ENCODE assay signal across 23 cellular contexts in genomic region chr3:123371859-123372767, GRCh38.
DNase-seq lines count a peak whose midpoint lies in the region; FAIRE-seq and TF ChIP-seq lines count a peak whose summit lies in the region.
"Had no signal": no experiment of that assay in that cellular context is flagged by ENCODE, and none has a peak within 500 bp of the region (broad histone marks: within the 10 kb centered on the region; RNA-seq: fewer than 3 reads in every experiment).

No MANE protein-coding gene starts in this region.

- H3K9me3 ChIP-seq in kidney (ENCODE audit: control insufficient read depth in 1 of 2, low read length in 2 of 2) (no peaks in the 10 kb centered on the region), stomach smooth muscle (ENCODE audit: control insufficient read depth in 2 of 2, low read length in 2 of 2) (no peaks in the 10 kb centered on the region)
- H3K9me3 ChIP-seq: BE2C, Caco-2, psoas muscle had no signal

- no peak for TF ChIP-seq CTCF in kidney (IDR thresholded peaks at IDR 0.05; ENCODE audit: borderline replicate concordance, extremely low read depth, insufficient read depth)

- H3K27me3 ChIP-seq in stomach smooth muscle (ENCODE audit: control insufficient read depth in 1 of 2, insufficient read depth in 2 of 2, low read length in 2 of 2) = no peaks in the 10 kb centered on the region
- H3K27me3 ChIP-seq: BE2C had no signal

- H3K36me3 ChIP-seq in kidney (ENCODE audit: control insufficient read depth in 1 of 2, insufficient read depth in 2 of 2, low read length in 2 of 2) (no peaks in the 10 kb centered on the region), stomach smooth muscle (ENCODE audit: control insufficient read depth in 2 of 2, insufficient read depth in 2 of 2, low read length in 2 of 2) (no peaks in the 10 kb centered on the region)
- H3K36me3 ChIP-seq: BE2C had no signal

- H3K4me1 ChIP-seq in kidney (ENCODE audit: control insufficient read depth in 1 of 2, insufficient read depth in 1 of 2, low read depth in 1 of 2, low read length in 2 of 2) = peaks cover 0 to 19% of the 10 kb centered on the region in 2 donors
- peaks cover 88% of the 10 kb centered on the region for H3K4me1 ChIP-seq in stomach smooth muscle (ENCODE audit: control insufficient read depth, insufficient read depth, low read length)
- H3K4me1 ChIP-seq: BE2C, Caco-2, psoas muscle had no signal

- H3K4me3 ChIP-seq in kidney (ENCODE audit: low read length in 2 of 2) (no peak overlapping the region), stomach smooth muscle (ENCODE audit: low read length in 2 of 2) (peak overlapping the region in 1 of 2 donors; percentile 29)
- H3K4me3 ChIP-seq: psoas muscle had no signal

- intact Hi-C loops in kidney (cut with DNase I) = no loop called here

- H3K9ac ChIP-seq in kidney (ENCODE audit: low read length in 2 of 2) (no peak overlapping the region), stomach smooth muscle (ENCODE audit: low read length in 2 of 2) (peak overlapping the region; percentile 2 to 47)

- no peak for FAIRE-seq in kidney (lab: Jason Lieb, UNC)
- FAIRE-seq: H54, HTR-8/SVneo, RCC 7860 had no signal

- H3K27ac ChIP-seq in kidney (ENCODE audit: low read depth in 2 of 2, low read length in 2 of 2) (no peak overlapping the region), stomach smooth muscle (ENCODE audit: low read length) (peak overlapping the region; percentile 87)
- H3K27ac ChIP-seq: psoas muscle had no signal

- DNase-seq in NCI-H1092 treated with DMSO at 0.1 percent for 48 hours (lab: John Stamatoyannopoulos, UW) = peak; percentile 6
- DNase-seq in NCI-H1092 (lab: John Stamatoyannopoulos, UW) = no peak
- DNase-seq in NCI-H69 (lab: John Stamatoyannopoulos, UW) = peak; percentile 33
- peak; percentile 29 for DNase-seq in kidney
- no peak for DNase-seq in cerebellar nuclear complex (lab: John Stamatoyannopoulos, UW)
- no peak for DNase-seq in iPS-NIHi11 (ENCODE audit: low spot score)
- DNase-seq in LoVo (ENCODE audit: low spot score) = no peak
- DNase-seq: 8988T; activated CD8-positive, alpha-beta T cell treated with anti-CD3 and anti-CD28 coated beads for 36 hours; activated naive CD4-positive, alpha-beta T cell treated with anti-CD3 and anti-CD28 coated beads, Interleukin-2, amount 50 U/mL, for 16 hours; activated T-cell treated with anti-CD3 and anti-CD28 coated beads, Interleukin-2, amount 50 U/mL, for 1 hour; Caco-2; cortex of kidney; hippocampal formation; mesendoderm; NCI-H1417; NK-92 treated with Interleukin-12 subunit alpha and Interleukin-12 subunit beta, amount 100 ng/mL, for 24 hours; psoas muscle had no signal

Comparison
In these comparisons a context has a peak if more than half of its experiments do, and no peak if none do; other contexts are left out.
1. DNase-seq: peak in NCI-H1092 treated with DMSO at 0.1 percent for 48 hours (single experiment), NCI-H69 (single experiment) and kidney (single experiment); none in NCI-H1092 (single experiment), cerebellar nuclear complex (0 of 2), iPS-NIHi11 (single experiment) and LoVo (single experiment).
2. H3K9ac ChIP-seq: peak in stomach smooth muscle (2 of 2); none in kidney (0 of 2).